ENCODE assay signal across 16 cellular contexts in the genomic region with DNA sequence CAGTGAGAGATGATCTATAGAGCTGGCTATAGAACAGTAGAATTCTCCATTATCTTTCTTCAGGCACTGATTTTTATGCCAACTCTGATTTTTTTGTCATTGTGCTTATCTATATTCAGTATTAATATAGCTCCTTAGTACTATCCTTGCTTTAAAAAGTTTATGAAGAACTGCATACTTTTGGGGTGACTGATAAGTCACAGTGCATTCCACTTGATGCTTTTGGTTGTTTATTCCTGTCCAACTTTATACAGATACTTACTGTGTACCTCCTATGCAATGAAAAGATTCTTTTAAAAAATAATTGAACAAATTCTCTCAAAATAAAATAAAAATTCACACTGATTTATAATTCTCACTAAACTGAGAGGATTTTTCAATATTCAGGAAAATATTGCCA.
A peak's percentile ranks its signal among the peaks of the same experiment; 100 is the strongest.
DNase-seq lines count a peak whose midpoint lies in the region; ATAC-seq, FAIRE-seq and TF ChIP-seq lines count a peak whose summit lies in the region.
"Had no signal": no experiment of that assay in that cellular context is flagged by ENCODE, and none has a peak within 500 bp of the region (broad histone marks: within the 10 kb centered on the region; RNA-seq: fewer than 3 reads in every experiment).

No MANE protein-coding gene starts in this region.

- H3K9me3 ChIP-seq in astrocyte (ENCODE audit: insufficient read depth, low read depth, low read length): no peaks in the 10 kb centered on the region
- no peaks in the 10 kb centered on the region for H3K9me3 ChIP-seq in mucosa of descending colon
- H3K9me3 ChIP-seq: A549; BLaER1 treated with 17β-estradiol and CSF1 and Interleukin-3, amounts not matched to agents 10 nM and 100 nM had no signal

- peak overlapping the region; percentile 71; the same call in 1 of the 2 replicates for H3K4me2 ChIP-seq in KMS-11
- H3K4me2 ChIP-seq in astrocyte (ENCODE audit: low read length): no peak overlapping the region
- H3K4me2 ChIP-seq: A549 had no signal

- no peak for TF ChIP-seq CTCF in KMS-11 (conservative IDR thresholded peaks at IDR 0.05; ENCODE audit: low read depth, low read length)
- no peak for TF ChIP-seq CTCF in astrocyte (IDR thresholded peaks at IDR 0.05; ENCODE audit: insufficient read depth, low read depth, low read length)
- TF ChIP-seq CTCF in mucosa of descending colon (IDR thresholded peaks at IDR 0.05): no peak

- H3K4me3 Mint-ChIP-seq in astrocyte (ENCODE audit: unreplicated experiment): no peak overlapping the region
- H3K4me3 Mint-ChIP-seq: CD4-positive, CD25-positive, alpha-beta regulatory T cell; IgD-negative memory B cell had no signal

- H3K4me1 Mint-ChIP-seq in astrocyte (ENCODE audit: low read depth, unreplicated experiment): peaks cover 2% of the 10 kb centered on the region
- H3K4me1 Mint-ChIP-seq: CD4-positive, CD25-positive, alpha-beta regulatory T cell had no signal

- H3K9ac ChIP-seq in KMS-11 (no peak overlapping the region), astrocyte (ENCODE audit: low read length) (no peak overlapping the region)
- H3K9ac ChIP-seq: BLaER1 treated with 17β-estradiol and CSF1 and Interleukin-3, amounts not matched to agents 10 nM and 100 nM had no signal

- ATAC-seq in mucosa of descending colon: no peak
- ATAC-seq: A549 had no signal

- H3K27me3 ChIP-seq in KMS-11 (ENCODE audit: insufficient read depth, low read depth): no peaks in the 10 kb centered on the region
- H3K27me3 ChIP-seq in astrocyte (ENCODE audit: insufficient read depth, low read length): no peaks in the 10 kb centered on the region
- H3K27me3 ChIP-seq: BLaER1 treated with 17β-estradiol and CSF1 and Interleukin-3, amounts not matched to agents 10 nM and 100 nM had no signal

- peaks cover 15% of the 10 kb centered on the region for H3K4me1 ChIP-seq in KMS-11 (ENCODE audit: low read depth, poor library complexity, severe bottlenecking)
- no peaks in the 10 kb centered on the region for H3K4me1 ChIP-seq in astrocyte (ENCODE audit: insufficient read depth, low read length)
- H3K4me1 ChIP-seq in mucosa of descending colon (ENCODE audit: low read depth): no peaks in the 10 kb centered on the region
- H3K4me1 ChIP-seq: A549 had no signal

- peak; percentile 32 for DNase-seq in ELR (ENCODE audit: low read depth)
- peak; percentile 18 for DNase-seq in astrocyte (ENCODE audit: low read depth)
- no peak for DNase-seq in T-helper 1 cell
- DNase-seq in mucosa of descending colon: no peak
- no peak for DNase-seq in dedifferentiated amniotic fluid mesenchymal stem cell (ENCODE audit: extremely low spot score)
- no peak for DNase-seq in hepatic stellate cell (ENCODE audit: low spot score)
- DNase-seq: Calu3; CD4-positive, CD25-positive, alpha-beta regulatory T cell; DMS79; GF-D8; KG1 had no signal

- H3K27ac ChIP-seq in KMS-11: no peak overlapping the region
- no peak overlapping the region for H3K27ac ChIP-seq in astrocyte (ENCODE audit: low read depth, low read length)
- H3K27ac ChIP-seq: A549; BLaER1 treated with 17β-estradiol and CSF1 and Interleukin-3, amounts not matched to agents 10 nM and 100 nM had no signal

- H3K79me2 ChIP-seq in KMS-11 (ENCODE audit: insufficient read depth, low read depth) (no peaks in the 10 kb centered on the region), astrocyte (ENCODE audit: insufficient read depth, low read length) (no peaks in the 10 kb centered on the region)

- no peak overlapping the region for H2AFZ ChIP-seq in KMS-11 (ENCODE audit: low read depth)
- no peak overlapping the region for H2AFZ ChIP-seq in astrocyte (ENCODE audit: low read depth, low read length)

- H3K4me3 ChIP-seq in KMS-11 (IDR thresholded peaks at IDR 0.05; ENCODE audit: insufficient read depth, low read depth, low read length): no peak overlapping the region
- H3K4me3 ChIP-seq in astrocyte (ENCODE audit: insufficient read depth, low read depth, low read length): no peak overlapping the region
- H3K4me3 ChIP-seq in mucosa of descending colon: no peak overlapping the region
- H3K4me3 ChIP-seq: A549; BLaER1 treated with 17β-estradiol and CSF1 and Interleukin-3, amounts not matched to agents 10 nM and 100 nM had no signal

- H3K9me3 Mint-ChIP-seq in astrocyte (ENCODE audit: unreplicated experiment): no peaks in the 10 kb centered on the region
- H3K9me3 Mint-ChIP-seq: IgD-negative memory B cell had no signal

- no peaks in the 10 kb centered on the region for H4K20me1 ChIP-seq in KMS-11 (ENCODE audit: insufficient read depth)
- H4K20me1 ChIP-seq in astrocyte (ENCODE audit: insufficient read depth, low read length): no peaks in the 10 kb centered on the region
- H4K20me1 ChIP-seq: BLaER1 treated with 17β-estradiol and CSF1 and Interleukin-3, amounts not matched to agents 10 nM and 100 nM had no signal

- H3K36me3 ChIP-seq in KMS-11 (ENCODE audit: insufficient read depth) (no peaks in the 10 kb centered on the region), astrocyte (ENCODE audit: insufficient read depth, low read length) (no peaks in the 10 kb centered on the region), mucosa of descending colon (ENCODE audit: low read depth) (no peaks in the 10 kb centered on the region)
- H3K36me3 ChIP-seq: BLaER1 treated with 17β-estradiol and CSF1 and Interleukin-3, amounts not matched to agents 10 nM and 100 nM had no signal

- H3K27ac Mint-ChIP-seq in astrocyte (ENCODE audit: unreplicated experiment): no peak overlapping the region
- H3K27ac Mint-ChIP-seq: CD4-positive, CD25-positive, alpha-beta regulatory T cell; IgD-negative memory B cell had no signal

- intact Hi-C loops in mucosa of descending colon (cut with DNase I, micrococcal nuclease): no loop called here

- H3K27me3 Mint-ChIP-seq in astrocyte (ENCODE audit: low read depth, unreplicated experiment): no peaks in the 10 kb centered on the region
- H3K27me3 Mint-ChIP-seq: IgD-negative memory B cell had no signal

- FAIRE-seq in astrocyte (lab: Jason Lieb, UNC): no peak
- FAIRE-seq: A549, H54 had no signal

- no peaks in the 10 kb centered on the region for H3K36me3 Mint-ChIP-seq in astrocyte (ENCODE audit: low read depth, unreplicated experiment)
- H3K36me3 Mint-ChIP-seq: CD4-positive, CD25-positive, alpha-beta regulatory T cell; IgD-negative memory B cell had no signal

Comparison
In these comparisons a context has a peak if more than half of its experiments do, and no peak if none do; other contexts are left out.
1. DNase-seq: peak in ELR (single experiment) and astrocyte (single experiment); none in T-helper 1 cell (0 of 5), mucosa of descending colon (0 of 3), dedifferentiated amniotic fluid mesenchymal stem cell (single experiment) and hepatic stellate cell (single experiment).